In the genomic region with DNA sequence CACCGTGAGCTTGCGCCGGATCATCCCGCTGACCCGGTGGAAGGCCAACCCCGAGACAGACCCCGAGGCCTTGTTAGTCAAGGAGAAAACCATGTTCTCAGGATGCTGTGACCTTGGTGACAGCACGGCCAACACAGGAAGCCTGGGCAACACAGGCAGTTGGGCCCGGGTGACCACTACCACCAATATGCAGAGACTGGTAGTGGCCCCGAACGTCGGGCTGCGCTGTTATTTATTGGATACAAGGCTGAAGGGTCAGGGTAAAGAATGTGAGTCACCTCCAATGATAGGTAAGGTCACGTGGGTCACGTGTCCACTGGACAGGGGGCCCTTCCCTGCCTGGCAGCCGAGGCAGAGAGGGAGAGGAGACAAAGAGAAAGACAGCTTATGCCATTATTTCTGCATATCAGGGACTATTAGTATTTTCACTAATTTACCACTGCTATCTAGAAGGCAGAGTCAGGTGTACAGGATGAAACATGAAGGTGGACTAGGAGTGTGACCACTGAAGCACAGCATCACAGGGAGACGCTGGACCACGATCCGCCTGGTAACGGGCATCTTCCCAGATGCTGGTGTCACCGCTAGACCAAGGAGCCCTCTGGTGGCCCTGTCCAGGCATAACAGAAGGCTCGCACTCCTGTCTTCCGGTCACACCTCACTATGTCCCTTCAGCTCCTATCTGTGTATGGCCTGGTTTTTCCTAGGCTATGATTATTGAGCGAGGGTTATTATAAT, we compare ENCODE assay signal across 9 cellular contexts. TPM values are rescaled to one million over a fixed set of nuclear protein-coding genes. Genes with fewer than 3 reads are reported as not detected.
A peak's percentile ranks its signal among the peaks of the same experiment; 100 is the strongest.
DNase-seq lines count a peak whose midpoint lies in the region; ATAC-seq and TF ChIP-seq lines count a peak whose summit lies in the region.
"Not testable (repeated sequence)": the region's sequence is repeated elsewhere in the genome, so short reads cannot be mapped to it uniquely, and the experiment has no call there.
"Had no signal": no experiment of that assay in that cellular context is flagged by ENCODE, and none has a peak within 500 bp of the region (broad histone marks: within the 10 kb centered on the region; RNA-seq: fewer than 3 reads in every experiment).

No MANE protein-coding gene starts in this region.

- CTCF ChIA-PET in AG04449 (lab: Yijun Ruan, JAX): interaction anchor here (0.8 kb wide), 1 partner anchor 13 kb away, joined by 3 read pairs; no protein-coding TSS in a partner anchor

- H3K27me3 ChIP-seq in SJCRH30, right lobe of liver: not testable (repeated sequence)

- peak; percentile 47 for TF ChIP-seq CTCF in AG04449 (IDR thresholded peaks at IDR 0.05; ENCODE audit: insufficient read depth, low read length, missing control alignments)
- peak; percentile 70 for TF ChIP-seq CTCF in GM12872 (IDR thresholded peaks at IDR 0.05; ENCODE audit: insufficient read depth, low read depth, low read length)
- peak; percentile 65 to 83 (median 73) for TF ChIP-seq CTCF in right lobe of liver (IDR thresholded peaks at IDR 0.05)
- peak; percentile 62 for TF ChIP-seq CTCF in retinal pigment epithelial cell (conservative IDR thresholded peaks at IDR 0.05; ENCODE audit: low read depth, low read length)

- POLR2A ChIA-PET in AG04449 (lab: Yijun Ruan, JAX): not testable (repeated sequence)

- not testable (repeated sequence) for H3K36me3 ChIP-seq in SJCRH30, right lobe of liver

- intact Hi-C loops in right lobe of liver (cut with DNase I): not testable (repeated sequence)

- not testable (repeated sequence) for H3K4me3 ChIP-seq in AG04449 (ENCODE audit: low read depth, low read length); SJCRH30; right lobe of liver; retinal pigment epithelial cell (ENCODE audit: low read length)

- DNase-seq in AG04449 (ENCODE audit: low read depth, low spot score); retinal pigment epithelial cell (ENCODE audit: low read depth): not testable (repeated sequence)
- peak; percentile 1 for DNase-seq in NCI-H1694 (lab: John Stamatoyannopoulos, UW)
- peak; percentile 51 to 56 for DNase-seq in SJCRH30
- peak; percentile 26 for DNase-seq in amniotic epithelial cell (ENCODE audit: low read depth)
- DNase-seq in fibroblast of peridontal ligament (ENCODE audit: extremely low read depth): peak; percentile 20
- peak; percentile 65 to 78 (median 74) for DNase-seq in right lobe of liver

- not testable (repeated sequence) for TF ChIP-seq POLR2A in right lobe of liver (IDR thresholded peaks at IDR 0.05)

- not testable (repeated sequence) for H3K27ac ChIP-seq in SJCRH30, right lobe of liver

- 41% methylated on average over 12 of the region's 24 CpGs for WGBS in right lobe of liver (ENCODE audit: insufficient coverage, low coverage, low lambda C conversion rate, missing lambda C conversion rate)

- ATAC-seq in right lobe of liver: not testable (repeated sequence)

- not testable (repeated sequence) for H3K4me1 ChIP-seq in SJCRH30, right lobe of liver

- not testable (repeated sequence) for H3K9me3 ChIP-seq in SJCRH30 (replicated peaks); right lobe of liver

RNA-seq across cellular contexts. Expression of gene SULT1A1, which starts 5.8 kb away (rescaled TPM):
- total RNA-seq in SJCRH30 (2014; rRNA removed; shearing (Covaris generic)): 1.4 and 1.8 TPM in 2 replicates
- total RNA-seq in right lobe of liver: 100 to 1,000 TPM; 132 to 335 (median 207) TPM

RNA-seq across cellular contexts. Expression of gene SULT1A2, which starts 18.8 kb away (rescaled TPM):
- total RNA-seq in SJCRH30 (2014; rRNA removed; shearing (Covaris generic)): not detected in 2 replicates
- total RNA-seq in right lobe of liver: 10 to 100 TPM; 10.1 to 48.3 (median 18.0) TPM
- total RNA-seq: lower leg skin had no signal

RNA-seq across cellular contexts. Expression of gene NPIPB8, which starts 22.2 kb away (rescaled TPM):
- total RNA-seq in SJCRH30 (2014; rRNA removed; shearing (Covaris generic)): not detected in 2 replicates
- total RNA-seq in right lobe of liver: 1 to 10 TPM in 1 of 6 experiments, under 1 TPM in 2, not detected in 3; 0.89 to 2.1 (median 0.93) TPM
- total RNA-seq: lower leg skin had no signal

Comparison
In these comparisons a context has a peak if more than half of its experiments do, and no peak if none do; other contexts are left out.
1. RNA of gene SULT1A1, which starts 5.8 kb away (total RNA-seq): 132 to 335 TPM in right lobe of liver; 1.4 to 1.8 TPM in SJCRH30; every median in the first group is over 10 times any median in the second.
2. RNA of gene SULT1A2, which starts 18.8 kb away (total RNA-seq): 10.1 to 48.3 TPM in right lobe of liver; not detected in SJCRH30; every median in the first group is over 10 times any median in the second.
3. Peak in every context shown above with its lines, with median percentiles within 50 percentile points of each other: CTCF ChIP-seq.